Comparison of ENCODE assay signal across 22 cellular contexts in genomic region chr6:166826264-166826663, GRCh38.
DNase-seq lines count a peak whose midpoint lies in the region; ATAC-seq lines count a peak whose summit lies in the region.
"Had no signal": no experiment of that assay in that cellular context is flagged by ENCODE, and none has a peak within 500 bp of the region (broad histone marks: within the 10 kb centered on the region; RNA-seq: fewer than 3 reads in every experiment).

No MANE protein-coding gene starts in this region.

- ATAC-seq in GM21390 (IDR thresholded peaks at IDR 0.05; ENCODE audit: unreplicated experiment) = no peak
- ATAC-seq: A549 had no signal

- DNase-seq in EH (ENCODE audit: low read depth) (peak; percentile 18), amniotic epithelial cell (ENCODE audit: low read depth) (peak; percentile 15), iris pigment epithelial cell (ENCODE audit: low read depth) (peak; percentile 45), renal cortical epithelial cell (ENCODE audit: low read depth) (peak; percentile 6), occipital lobe (lab: John Stamatoyannopoulos, UW) (no peak), HT-29 (ENCODE audit: low spot score) (no peak), posterior vena cava (ENCODE audit: low spot score) (no peak)
- DNase-seq: CD8-positive, alpha-beta memory T cell; DMS 273 treated with DMSO at 0.1 percent for 48 hours; DMS79 treated with DMSO at 0.1 percent for 48 hours; KBM-7; MV-4-11; NCI-H1105; NCI-H1436 treated with DMSO at 0.1 percent for 48 hours; NCI-H187 treated with DMSO at 0.1 percent for 48 hours; NCI-H2107; NCI-H446; NCI-H524 treated with DMSO at 0.1 percent for 48 hours; NCI-H774; SJCRH30 had no signal

- intact Hi-C loops in posterior vena cava (cut with DNase I) = no loop called here

Comparison
In these comparisons a context has a peak if more than half of its experiments do, and no peak if none do; other contexts are left out.
1. DNase-seq: peak in EH (single experiment), amniotic epithelial cell (single experiment), iris pigment epithelial cell (single experiment) and renal cortical epithelial cell (single experiment); none in occipital lobe (single experiment), HT-29 (single experiment) and posterior vena cava (single experiment).